In genomic region chr1:33472349-33472980, GRCh38 we compare ENCODE assay signal across 1 cellular context.
A peak's percentile ranks its signal among the peaks of the same experiment; 100 is the strongest.
TF ChIP-seq lines count a peak whose summit lies in the region.

Gene ZSCAN20, plus strand, starts transcription at chr1:33472645. Its CDS starts 6,644 bp downstream, at chr1:33479289.

TF ChIP-seq in HepG2, 621 proteins besides CTCF, POLR2A, EP300 and RAD21 (continued from another document and continues in another):
- no peak for TF ChIP-seq ZNF513 (CRISPR knock-in tag; conservative IDR thresholded peaks at IDR 0.05)
- no peak for TF ChIP-seq RELA (CRISPR knock-in tag; IDR thresholded peaks at IDR 0.05)
- peak; percentile 65; the same call in 1 of the 2 replicates for TF ChIP-seq ZNF335 (CRISPR knock-in tag; IDR thresholded peaks at IDR 0.05)
- peak; percentile 67; the same call in 1 of the 2 replicates for TF ChIP-seq THAP9 (CRISPR knock-in tag; IDR thresholded peaks at IDR 0.05; ENCODE audit: borderline replicate concordance)
- peak; percentile 86 for TF ChIP-seq ZNF574 (CRISPR knock-in tag; IDR thresholded peaks at IDR 0.05)
- TF ChIP-seq ZNF703 (CRISPR knock-in tag; IDR thresholded peaks at IDR 0.05; ENCODE audit: borderline replicate concordance), result no peak
- no peak for TF ChIP-seq ZNF891 (CRISPR knock-in tag; IDR thresholded peaks at IDR 0.05)
- TF ChIP-seq ZFYVE20 (CRISPR knock-in tag; IDR thresholded peaks at IDR 0.05; ENCODE audit: borderline replicate concordance, low read depth), result no peak
- TF ChIP-seq ZNF484 (CRISPR knock-in tag; IDR thresholded peaks at IDR 0.05; ENCODE audit: borderline replicate concordance, low read depth), result no peak
- TF ChIP-seq GLI4 (CRISPR knock-in tag; IDR thresholded peaks at IDR 0.05; ENCODE audit: borderline replicate concordance), result no peak
- TF ChIP-seq HNF4G (IDR thresholded peaks at IDR 0.05; ENCODE audit: borderline replicate concordance, low read depth, low read length), result no peak
- no peak for TF ChIP-seq HNF4G (CRISPR knock-in tag; IDR thresholded peaks at IDR 0.05; ENCODE audit: borderline replicate concordance, low read depth)
- TF ChIP-seq ZBTB44 (CRISPR knock-in tag; IDR thresholded peaks at IDR 0.05), result no peak
- TF ChIP-seq POLR2G (IDR thresholded peaks at IDR 0.05; ENCODE audit: low read depth, low read length), result peak; percentile 76
- TF ChIP-seq STAT6 (CRISPR knock-in tag; IDR thresholded peaks at IDR 0.05; ENCODE audit: borderline replicate concordance), result 0 out of 2 replicates have a peak, but pooled peaks have one; percentile 25
- TF ChIP-seq ARNT2 (CRISPR knock-in tag; IDR thresholded peaks at IDR 0.05; ENCODE audit: low read depth), result 0 out of 2 replicates have a peak, but pooled peaks have one; percentile 26
- no peak for TF ChIP-seq MIER2 (CRISPR knock-in tag; IDR thresholded peaks at IDR 0.05)
- no peak for TF ChIP-seq SOX6 (IDR thresholded peaks at IDR 0.05)
- TF ChIP-seq SOX6 (CRISPR knock-in tag; IDR thresholded peaks at IDR 0.05), result peak; percentile 37; the same call in 1 of the 2 replicates
- peak; percentile 36; the same call in 1 of the 2 replicates for TF ChIP-seq MAX (IDR thresholded peaks at IDR 0.05)
- peak; percentile 67 for TF ChIP-seq TBX2 (CRISPR knock-in tag; IDR thresholded peaks at IDR 0.05; ENCODE audit: borderline replicate concordance)
- 0 out of 2 replicates have a peak, but pooled peaks have one; percentile 58 for TF ChIP-seq ZNF343 (CRISPR knock-in tag; IDR thresholded peaks at IDR 0.05)
- TF ChIP-seq ZNF605 (CRISPR knock-in tag; IDR thresholded peaks at IDR 0.05), result peak; percentile 21; the same call in 1 of the 2 replicates
- TF ChIP-seq GLMP (CRISPR knock-in tag; IDR thresholded peaks at IDR 0.05; ENCODE audit: borderline replicate concordance), result no peak
- TF ChIP-seq KDM4B (CRISPR knock-in tag; IDR thresholded peaks at IDR 0.05), result no peak
- TF ChIP-seq XRCC5 (optimal IDR thresholded peaks at IDR 0.05; ENCODE audit: low read length), result peak; percentile 50
- peak; percentile 58; the same call in 1 of the 2 replicates for TF ChIP-seq KDM5B (CRISPR knock-in tag; IDR thresholded peaks at IDR 0.05; ENCODE audit: borderline replicate concordance)
- peak; percentile 51; the same call in 1 of the 2 replicates for TF ChIP-seq KMT2B (CRISPR knock-in tag; IDR thresholded peaks at IDR 0.05)
- TF ChIP-seq PAWR (CRISPR knock-in tag; IDR thresholded peaks at IDR 0.05; ENCODE audit: borderline replicate concordance), result no peak
- TF ChIP-seq TAF1 (CRISPR knock-in tag; IDR thresholded peaks at IDR 0.05), result 0 out of 2 replicates have a peak, but pooled peaks have one; percentile 46
- no peak for TF ChIP-seq NCOA5 (CRISPR knock-in tag; IDR thresholded peaks at IDR 0.05)
- peak; percentile 59; the same call in 1 of the 2 replicates for TF ChIP-seq ZFP91 (CRISPR knock-in tag; IDR thresholded peaks at IDR 0.05; ENCODE audit: borderline replicate concordance)
- TF ChIP-seq ZNF879 (CRISPR knock-in tag; IDR thresholded peaks at IDR 0.05), result no peak
- TF ChIP-seq ZFP41 (CRISPR knock-in tag; IDR thresholded peaks at IDR 0.05; ENCODE audit: borderline replicate concordance), result no peak
- peak; percentile 96 for TF ChIP-seq ELF1 (CRISPR knock-in tag; IDR thresholded peaks at IDR 0.05)
- TF ChIP-seq ZNF577 (CRISPR knock-in tag; IDR thresholded peaks at IDR 0.05; ENCODE audit: borderline replicate concordance, low read depth), result peak; percentile 71; the same call in 1 of the 2 replicates
- no peak for TF ChIP-seq ZNF441 (CRISPR knock-in tag; IDR thresholded peaks at IDR 0.05; ENCODE audit: borderline replicate concordance)
- no peak for TF ChIP-seq ZNF430 (CRISPR knock-in tag; IDR thresholded peaks at IDR 0.05)
- peak; percentile 39; the same call in 1 of the 2 replicates for TF ChIP-seq HOXD1 (CRISPR knock-in tag; IDR thresholded peaks at IDR 0.05)
- TF ChIP-seq NR2F1 (CRISPR knock-in tag; IDR thresholded peaks at IDR 0.05), result 0 out of 4 replicates have a peak, but pooled peaks of 1 of the 2 experiments have one; percentile 26
- no peak for TF ChIP-seq ZNF644 (CRISPR knock-in tag; IDR thresholded peaks at IDR 0.05; ENCODE audit: low read depth)
- TF ChIP-seq ZNF687 (CRISPR knock-in tag; IDR thresholded peaks at IDR 0.05), result peak; percentile 84
- no peak for TF ChIP-seq IKZF1 (IDR thresholded peaks at IDR 0.05)
